Comparison of ENCODE assay signal across 8 cellular contexts in genomic region chr19:4380254-4380727, GRCh38. TPM values are rescaled to one million over a fixed set of nuclear protein-coding genes. Genes with fewer than 3 reads are reported as not detected.
A peak's percentile ranks its signal among the peaks of the same experiment; 100 is the strongest.
DNase-seq lines count a peak whose midpoint lies in the region; ATAC-seq and TF ChIP-seq lines count a peak whose summit lies in the region.

No MANE protein-coding gene starts in this region.

- H3K36me3 Mint-ChIP-seq in activated CD4-positive, alpha-beta memory T cell treated with anti-CD3 and anti-CD28 coated beads, Interleukin-2, amount 10 ng/mL, durations not matched to agents 7 days and 5 days (ENCODE audit: low read depth): peaks cover 23% of the 10 kb centered on the region

- H3K27ac ChIP-seq in esophagus muscularis mucosa (replicated peaks in 1 of 4) (peak overlapping the region; percentile 35 to 68 (median 49)), spleen (peak overlapping the region; percentile 72 to 92 (median 86))

- H3K36me3 ChIP-seq in esophagus muscularis mucosa (peaks cover 0 to 22% (median 20%) of the 10 kb centered on the region in 4 donors), spleen (peaks cover 0 to 47% (median 6%) of the 10 kb centered on the region in 6 donors), MG63 (0 out of 2 replicates have a peak, but pooled peaks cover 2% of the 10 kb centered on the region)

- TF ChIP-seq CTCF in GM13976 (IDR thresholded peaks at IDR 0.05; ENCODE audit: borderline replicate concordance, control extremely low read depth, extremely low read depth, insufficient read depth, missing control alignments): no peak
- TF ChIP-seq CTCF in esophagus muscularis mucosa (IDR thresholded peaks at IDR 0.05): no peak
- peak in 1 of 11 experiments; percentile 13 for TF ChIP-seq CTCF in spleen (IDR thresholded peaks at IDR 0.05 in 8 of 11, conservative IDR thresholded peaks at IDR 0.05 in 3 of 11)

- H3K9me3 Mint-ChIP-seq in activated CD4-positive, alpha-beta memory T cell treated with anti-CD3 and anti-CD28 coated beads, Interleukin-2, amount 10 ng/mL, durations not matched to agents 7 days and 5 days: no peaks in the 10 kb centered on the region

- POLR2A ChIA-PET in activated CD4-positive, alpha-beta memory T cell treated with anti-CD3 and anti-CD28 coated beads, Interleukin-2, amount 10 ng/mL, durations not matched to agents 7 days and 5 days (lab: Charles Lee): interaction anchor here (0.8 to 2.1 kb wide), 7 partner anchors 10 to 91 kb away, joined by 3 to 11 read pairs (median 4); partner anchors contain the start of genes CHAF1A and SH3GL1

- no peaks in the 10 kb centered on the region for H3K9me3 ChIP-seq in esophagus muscularis mucosa
- no peaks in the 10 kb centered on the region for H3K9me3 ChIP-seq in spleen
- H3K9me3 ChIP-seq in MG63: no peaks in the 10 kb centered on the region

- TF ChIP-seq POLR2A in esophagus muscularis mucosa (IDR thresholded peaks at IDR 0.05; ENCODE audit: low read depth) (no peak), spleen (IDR thresholded peaks at IDR 0.05) (no peak)

- 32% methylated on average over 16 of the region's 17 CpGs for WGBS in esophagus muscularis mucosa
- 1 to 6% (median 5%) methylated on average over 16 to 17 of the region's 17 CpGs for WGBS in spleen, 5 donors

- TF ChIP-seq EP300 in esophagus muscularis mucosa (IDR thresholded peaks at IDR 0.05): no peak

- ATAC-seq in GM21619 (IDR thresholded peaks at IDR 0.05; ENCODE audit: unreplicated experiment): no peak

- intact Hi-C loops in esophagus muscularis mucosa (cut with DNase I) (no loop called here), spleen (cut with DNase I; ENCODE audit: low total_unique reads) (no loop called here)

- H3K4me3 ChIP-seq in esophagus muscularis mucosa: no peak overlapping the region
- H3K4me3 ChIP-seq in spleen: peak overlapping the region in 7 of 8 donors; percentile 7 to 54 (median 13)
- H3K4me3 ChIP-seq in MG63: no peak overlapping the region

- H3K27ac Mint-ChIP-seq in activated CD4-positive, alpha-beta memory T cell treated with anti-CD3 and anti-CD28 coated beads, Interleukin-2, amount 10 ng/mL, durations not matched to agents 7 days and 5 days: peak overlapping the region; percentile 95

- in situ Hi-C loops in GM13976 (cut with MboI; ENCODE audit: low sequenced_read_pairs, unreplicated experiment): no loop called here

- H3K4me3 Mint-ChIP-seq in activated CD4-positive, alpha-beta memory T cell treated with anti-CD3 and anti-CD28 coated beads, Interleukin-2, amount 10 ng/mL, durations not matched to agents 7 days and 5 days: peak overlapping the region; percentile 77

- H3K27me3 ChIP-seq in esophagus muscularis mucosa (no peaks in the 10 kb centered on the region), spleen (replicated peaks in 1 of 7) (no peaks in the 10 kb centered on the region), MG63 (no peaks in the 10 kb centered on the region)

- peak; percentile 64 for DNase-seq in GM13976 (ENCODE audit: low spot score)
- DNase-seq in activated CD4-positive, alpha-beta memory T cell treated with anti-CD3 and anti-CD28 coated beads, Interleukin-2, amount 10 ng/mL, durations not matched to agents 7 days and 5 days: peak; percentile 75
- no peak for DNase-seq in esophagus muscularis mucosa (ENCODE audit: extremely low spot score)
- DNase-seq in spleen: peak; percentile 96
- no peak for DNase-seq in MG63
- no peak for DNase-seq in HK-2 (ENCODE audit: unreplicated experiment)
- no peak for DNase-seq in DMS79 (lab: John Stamatoyannopoulos, UW)

- no peaks in the 10 kb centered on the region for H3K27me3 Mint-ChIP-seq in activated CD4-positive, alpha-beta memory T cell treated with anti-CD3 and anti-CD28 coated beads, Interleukin-2, amount 10 ng/mL, durations not matched to agents 7 days and 5 days

- CTCF ChIA-PET in activated CD4-positive, alpha-beta memory T cell treated with anti-CD3 and anti-CD28 coated beads, Interleukin-2, amount 10 ng/mL, durations not matched to agents 7 days and 5 days (lab: Charles Lee): interaction anchor here (0.7 to 1.9 kb wide), 3 partner anchors 11 to 133 kb away, joined by 3 to 6 read pairs (median 4); partner anchors contain the start of gene SH3GL1

- peaks cover 70% of the 10 kb centered on the region for H3K4me1 Mint-ChIP-seq in activated CD4-positive, alpha-beta memory T cell treated with anti-CD3 and anti-CD28 coated beads, Interleukin-2, amount 10 ng/mL, durations not matched to agents 7 days and 5 days

- H3K4me1 ChIP-seq in esophagus muscularis mucosa (peaks cover 47 to 85% (median 70%) of the 10 kb centered on the region in 4 donors), spleen (peaks cover 50 to 98% (median 77%) of the 10 kb centered on the region in 6 donors)

RNA-seq across cellular contexts. Expression of gene SH3GL1, which starts 20.1 kb away (rescaled TPM):
- total RNA-seq in activated CD4-positive, alpha-beta memory T cell treated with anti-CD3 and anti-CD28 coated beads, Interleukin-2, amount 10 ng/mL, durations not matched to agents 7 days and 5 days: 10 to 100 TPM; 62.1 to 64.0 TPM
- total RNA-seq in esophagus muscularis mucosa (10 to 100 TPM; 49.4 to 77.2 (median 59.5) TPM), spleen (10 to 100 TPM; 37.2 to 77.4 (median 66.2) TPM)
- 10 to 100 TPM; 26.1 to 44.0 (median 31.3) TPM for polyA plus RNA-seq in spleen
- 50.5 and 76.0 TPM in 2 replicates for total RNA-seq in MG63 (2014; rRNA removed; shearing (Covaris generic); ENCODE audit: low replicate concordance)

RNA-seq across cellular contexts. Expression of gene CHAF1A, which starts 22.1 kb away (rescaled TPM):
- 10 to 100 TPM; 71.7 to 82.5 TPM for total RNA-seq in activated CD4-positive, alpha-beta memory T cell treated with anti-CD3 and anti-CD28 coated beads, Interleukin-2, amount 10 ng/mL, durations not matched to agents 7 days and 5 days
- 10 to 100 TPM in 1 of 4 donors, 1 to 10 TPM in 3; 4.6 to 14.6 (median 7.6) TPM for total RNA-seq in esophagus muscularis mucosa
- 10 to 100 TPM in 5 of 7 donors, 1 to 10 TPM in 2; 9.4 to 17.9 (median 10.6) TPM for total RNA-seq in spleen
- polyA plus RNA-seq in spleen: 1 to 10 TPM; 3.8 to 7.4 (median 5.7) TPM
- total RNA-seq in MG63 (2014; rRNA removed; shearing (Covaris generic); ENCODE audit: low replicate concordance): 24.1 and 24.7 TPM in 2 replicates

RNA-seq across cellular contexts. Expression of gene MPND, which starts 36.9 kb away (rescaled TPM):
- 10 to 100 TPM; 19.1 to 20.4 TPM for total RNA-seq in activated CD4-positive, alpha-beta memory T cell treated with anti-CD3 and anti-CD28 coated beads, Interleukin-2, amount 10 ng/mL, durations not matched to agents 7 days and 5 days
- 1 to 10 TPM; 5.3 to 9.2 (median 7.6) TPM for total RNA-seq in esophagus muscularis mucosa
- 10 to 100 TPM in 4 of 7 donors, 1 to 10 TPM in 3; 6.4 to 24.2 (median 13.8) TPM for total RNA-seq in spleen
- polyA plus RNA-seq in spleen: 10 to 100 TPM; 17.1 to 24.0 (median 17.9) TPM
- 0.52 and 4.4 TPM in 2 replicates for total RNA-seq in MG63 (2014; rRNA removed; shearing (Covaris generic); ENCODE audit: low replicate concordance)

RNA-seq across cellular contexts. Expression of gene STAP2, which starts 41.7 kb away (rescaled TPM):
- total RNA-seq in activated CD4-positive, alpha-beta memory T cell treated with anti-CD3 and anti-CD28 coated beads, Interleukin-2, amount 10 ng/mL, durations not matched to agents 7 days and 5 days: 1 to 10 TPM; 8.3 to 8.6 TPM
- total RNA-seq in esophagus muscularis mucosa (1 to 10 TPM in 2 of 4 donors, under 1 TPM in 1, not detected in 1; 0.52 to 3.3 (median 1.7) TPM), spleen (1 to 10 TPM in 4 of 7 donors, under 1 TPM in 2, not detected in 1; 0.79 to 5.1 (median 1.6) TPM)
- 1 to 10 TPM; 2.1 to 2.9 (median 2.5) TPM for polyA plus RNA-seq in spleen
- not detected in 2 replicates for total RNA-seq in MG63 (2014; rRNA removed; shearing (Covaris generic); ENCODE audit: low replicate concordance)

Comparison
In these comparisons a context has a peak if more than half of its experiments do, and no peak if none do; other contexts are left out.
1. DNase-seq: peak in GM13976 (single experiment), activated CD4-positive, alpha-beta memory T cell treated with anti-CD3 and anti-CD28 coated beads, Interleukin-2, amount 10 ng/mL, durations not matched to agents 7 days and 5 days (single experiment) and spleen (single experiment); none in esophagus muscularis mucosa (single experiment), MG63 (single experiment), HK-2 (single experiment) and DMS79 (single experiment).
2. H3K4me3 ChIP-seq: peak in spleen (7 of 8); none in esophagus muscularis mucosa (0 of 4) and MG63 (single experiment).